1 cellular context compared by ENCODE assay signal in the genomic region with DNA sequence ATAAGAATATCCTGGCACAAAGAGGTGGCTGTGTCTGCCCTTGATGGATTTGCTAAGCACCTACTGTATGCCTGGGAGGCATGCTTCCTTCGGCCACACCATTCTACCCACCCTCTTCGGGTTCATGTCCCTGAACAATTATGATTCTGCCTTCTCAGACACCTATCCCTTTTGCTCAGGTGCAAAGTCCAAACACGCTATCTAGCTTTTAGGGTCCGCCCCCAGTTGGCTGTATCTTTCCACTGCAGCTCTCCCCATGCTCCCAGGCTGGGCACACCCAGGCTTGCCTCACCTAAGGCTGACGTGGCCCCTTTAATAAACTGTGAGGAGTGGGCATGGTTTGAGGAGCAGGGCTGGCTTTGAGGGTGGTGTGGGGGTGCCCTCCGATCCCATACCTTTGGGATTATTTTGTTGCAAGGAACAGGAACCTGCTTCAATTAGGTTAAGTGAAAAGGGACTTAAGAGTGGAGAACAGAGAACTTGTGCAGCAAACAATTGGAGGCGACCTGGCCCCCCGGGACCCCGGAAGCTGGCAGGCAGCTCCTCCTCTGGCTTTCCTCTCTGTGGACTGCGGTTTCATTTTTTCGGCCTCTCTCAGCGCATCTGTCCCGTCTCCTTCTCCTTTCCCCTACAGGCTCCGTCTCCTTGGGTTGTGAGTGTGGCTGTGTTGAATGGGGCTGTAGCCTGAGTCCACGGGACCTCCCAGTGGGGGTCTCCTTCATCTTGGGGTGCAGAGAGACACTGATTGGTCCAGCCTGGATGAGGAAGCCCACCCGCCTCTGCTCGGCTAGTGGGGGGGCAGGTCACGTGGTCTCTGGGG.
A peak's percentile ranks its signal among the peaks of the same experiment; 100 is the strongest.
TF ChIP-seq lines count a peak whose summit lies in the region.

No MANE protein-coding gene starts in this region.

TF ChIP-seq in GM12878, 131 proteins besides CTCF, POLR2A, EP300 and RAD21 (continued from another document):
- TF ChIP-seq, protein P1, sequence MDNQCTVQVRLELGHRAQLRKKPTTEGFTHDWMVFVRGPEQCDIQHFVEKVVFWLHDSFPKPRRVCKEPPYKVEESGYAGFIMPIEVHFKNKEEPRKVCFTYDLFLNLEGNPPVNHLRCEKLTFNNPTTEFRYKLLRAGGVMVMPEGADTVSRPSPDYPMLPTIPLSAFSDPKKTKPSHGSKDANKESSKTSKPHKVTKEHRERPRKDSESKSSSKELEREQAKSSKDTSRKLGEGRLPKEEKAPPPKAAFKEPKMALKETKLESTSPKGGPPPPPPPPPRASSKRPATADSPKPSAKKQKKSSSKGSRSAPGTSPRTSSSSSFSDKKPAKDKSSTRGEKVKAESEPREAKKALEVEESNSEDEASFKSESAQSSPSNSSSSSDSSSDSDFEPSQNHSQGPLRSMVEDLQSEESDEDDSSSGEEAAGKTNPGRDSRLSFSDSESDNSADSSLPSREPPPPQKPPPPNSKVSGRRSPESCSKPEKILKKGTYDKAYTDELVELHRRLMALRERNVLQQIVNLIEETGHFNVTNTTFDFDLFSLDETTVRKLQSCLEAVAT (IDR thresholded peaks at IDR 0.05): no peak
- TF ChIP-seq SIN3A (IDR thresholded peaks at IDR 0.05; ENCODE audit: low read depth, low read length) (no peak), RB1 (IDR thresholded peaks at IDR 0.05; ENCODE audit: borderline replicate concordance) (no peak), ASH2L (IDR thresholded peaks at IDR 0.05; ENCODE audit: borderline replicate concordance, low read depth) (no peak), RAD51 (IDR thresholded peaks at IDR 0.05) (peak; percentile 96; the same call in 1 of the 2 replicates), SRF (IDR thresholded peaks at IDR 0.05; ENCODE audit: low read depth in 2 of 2, low read length in 2 of 2) (no peak), ZZZ3 (IDR thresholded peaks at IDR 0.05; ENCODE audit: control insufficient read depth, insufficient read length, low read depth) (no peak), IKZF2 (IDR thresholded peaks at IDR 0.05) (peak; percentile 28 to 31; a peak in 1 of 4 replicates), RELA (IDR thresholded peaks at IDR 0.05; ENCODE audit: borderline replicate concordance, partially characterized antibody) (no peak), CBX3 (IDR thresholded peaks at IDR 0.05; ENCODE audit: borderline replicate concordance, low read depth) (no peak), NBN (IDR thresholded peaks at IDR 0.05) (0 out of 2 replicates have a peak, but pooled peaks have one; percentile 16)
- TF ChIP-seq, protein P2, sequence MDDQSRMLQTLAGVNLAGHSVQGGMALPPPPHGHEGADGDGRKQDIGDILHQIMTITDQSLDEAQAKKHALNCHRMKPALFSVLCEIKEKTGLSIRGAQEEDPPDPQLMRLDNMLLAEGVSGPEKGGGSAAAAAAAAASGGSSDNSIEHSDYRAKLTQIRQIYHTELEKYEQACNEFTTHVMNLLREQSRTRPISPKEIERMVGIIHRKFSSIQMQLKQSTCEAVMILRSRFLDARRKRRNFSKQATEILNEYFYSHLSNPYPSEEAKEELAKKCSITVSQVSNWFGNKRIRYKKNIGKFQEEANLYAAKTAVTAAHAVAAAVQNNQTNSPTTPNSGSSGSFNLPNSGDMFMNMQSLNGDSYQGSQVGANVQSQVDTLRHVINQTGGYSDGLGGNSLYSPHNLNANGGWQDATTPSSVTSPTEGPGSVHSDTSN (IDR thresholded peaks at IDR 0.05; ENCODE audit: insufficient replicate concordance, low read depth, low read length): no peak
- TF ChIP-seq, protein P3, sequence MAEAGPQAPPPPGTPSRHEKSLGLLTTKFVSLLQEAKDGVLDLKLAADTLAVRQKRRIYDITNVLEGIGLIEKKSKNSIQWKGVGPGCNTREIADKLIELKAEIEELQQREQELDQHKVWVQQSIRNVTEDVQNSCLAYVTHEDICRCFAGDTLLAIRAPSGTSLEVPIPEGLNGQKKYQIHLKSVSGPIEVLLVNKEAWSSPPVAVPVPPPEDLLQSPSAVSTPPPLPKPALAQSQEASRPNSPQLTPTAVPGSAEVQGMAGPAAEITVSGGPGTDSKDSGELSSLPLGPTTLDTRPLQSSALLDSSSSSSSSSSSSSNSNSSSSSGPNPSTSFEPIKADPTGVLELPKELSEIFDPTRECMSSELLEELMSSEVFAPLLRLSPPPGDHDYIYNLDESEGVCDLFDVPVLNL (IDR thresholded peaks at IDR 0.05; ENCODE audit: low read depth, low read length): no peak
- TF ChIP-seq, protein P4, sequence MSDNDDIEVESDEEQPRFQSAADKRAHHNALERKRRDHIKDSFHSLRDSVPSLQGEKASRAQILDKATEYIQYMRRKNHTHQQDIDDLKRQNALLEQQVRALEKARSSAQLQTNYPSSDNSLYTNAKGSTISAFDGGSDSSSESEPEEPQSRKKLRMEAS (IDR thresholded peaks at IDR 0.05; ENCODE audit: low read depth, low read length): 0 out of 2 replicates have a peak, but pooled peaks have one; percentile 35
